In the genomic region with DNA sequence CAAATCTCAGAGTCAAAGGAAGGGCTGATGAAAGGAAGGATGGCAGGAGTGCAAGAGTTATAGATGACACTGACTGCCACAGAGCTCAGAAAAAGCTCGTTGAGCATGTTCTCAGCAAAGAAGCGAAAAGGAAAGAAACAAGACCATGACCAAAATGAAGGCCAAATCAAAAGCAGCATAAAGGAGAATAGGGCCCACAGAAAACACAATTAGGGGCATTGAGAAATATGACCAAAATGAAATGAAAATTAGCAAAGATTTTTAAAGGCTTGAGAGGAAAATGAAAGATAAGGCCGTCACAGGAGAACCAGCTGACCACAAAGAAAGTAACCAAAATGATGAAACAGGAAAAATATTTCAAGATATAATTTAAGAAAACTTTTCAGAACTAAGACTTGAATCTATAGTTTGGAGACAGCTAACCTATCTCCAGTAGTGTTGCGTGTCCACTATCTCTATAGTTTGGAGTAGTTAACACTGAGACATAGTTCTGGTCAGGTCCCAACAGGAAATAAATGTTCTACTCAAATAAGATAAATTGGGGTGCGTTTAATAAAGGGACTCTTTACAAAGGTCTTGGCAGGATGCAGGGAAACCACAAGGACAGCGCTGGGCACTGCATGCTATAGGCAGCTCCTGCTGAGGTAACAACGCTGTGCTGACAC, we compare ENCODE assay signal across 1 cellular context.
TF ChIP-seq lines count a peak whose summit lies in the region.

No MANE protein-coding gene starts in this region.

TF ChIP-seq in H1, 55 proteins besides CTCF, POLR2A, EP300 and RAD21:
- TF ChIP-seq RNF2 (IDR thresholded peaks at IDR 0.05; ENCODE audit: borderline replicate concordance, low read depth, low read length, missing control alignments, poor library complexity, severe bottlenecking) (no peak), NANOG (IDR thresholded peaks at IDR 0.05; ENCODE audit: insufficient read depth, low read depth, low read length, poor library complexity, severe bottlenecking) (no peak)
